Comparison of ENCODE assay signal across 7 cellular contexts in genomic region chr7:32988148-32988547, GRCh38. TPM values are rescaled to one million over a fixed set of nuclear protein-coding genes. Genes with fewer than 3 reads are reported as not detected.
DNase-seq lines count a peak whose midpoint lies in the region; ATAC-seq, FAIRE-seq and TF ChIP-seq lines count a peak whose summit lies in the region.
"Not testable (repeated sequence)": the region's sequence is repeated elsewhere in the genome, so short reads cannot be mapped to it uniquely, and the experiment has no call there.

No MANE protein-coding gene starts in this region.

- not testable (repeated sequence) for TF ChIP-seq CTCF in NB4 (IDR thresholded peaks at IDR 0.05; ENCODE audit: low read depth, low read length); bronchial epithelial cell (IDR thresholded peaks at IDR 0.05; ENCODE audit: insufficient read depth, low read length, severe bottlenecking)

- H3K36me3 ChIP-seq in bronchial epithelial cell (ENCODE audit: control insufficient read depth, insufficient read depth, low read length), result not testable (repeated sequence)

- TF ChIP-seq POLR2A in NB4 (IDR thresholded peaks at IDR 0.05; ENCODE audit: extremely low read depth, insufficient read length), result not testable (repeated sequence)

- peak; percentile 66 for FAIRE-seq in bronchial epithelial cell (lab: Jason Lieb, UNC)

- not testable (repeated sequence) for H3K27me3 ChIP-seq in bronchial epithelial cell (ENCODE audit: control insufficient read depth, insufficient read depth, low read length)

- DNase-seq in NB4 (ENCODE audit: low read depth) (peak; percentile 47), SHP77 treated with DMSO at 0.1 percent for 48 hours (lab: John Stamatoyannopoulos, UW) (peak; percentile 87), bronchial epithelial cell (ENCODE audit: low read depth) (peak; percentile 15)

- peak; percentile 54 for ATAC-seq in GM18520 (IDR thresholded peaks at IDR 0.05; ENCODE audit: unreplicated experiment)
- ATAC-seq in GM21360 (IDR thresholded peaks at IDR 0.05; ENCODE audit: unreplicated experiment), result peak; percentile 85
- peak; percentile 85 for ATAC-seq in HG02588 (IDR thresholded peaks at IDR 0.05; ENCODE audit: unreplicated experiment)
- ATAC-seq in HG03097 (IDR thresholded peaks at IDR 0.05; ENCODE audit: low FRiP score, unreplicated experiment), result peak; percentile 76

- not testable (repeated sequence) for H3K4me3 ChIP-seq in NB4 (ENCODE audit: low read depth, low read length); bronchial epithelial cell (ENCODE audit: low read depth, low read length)

RNA-seq across cellular contexts. Expression of gene FKBP9, which starts 30.9 kb away (rescaled TPM):
- 468 and 571 TPM in 2 replicates for total RNA-seq in bronchial epithelial cell

Comparison
In these comparisons a context has a peak if more than half of its experiments do, and no peak if none do; other contexts are left out.
1. DNase-seq: peak in every context shown above with its lines; median percentile 87 in SHP77 treated with DMSO at 0.1 percent for 48 hours; 47 in NB4; 15 in bronchial epithelial cell.